Comparison of ENCODE assay signal across 1 cellular context in genomic region chr1:98921817-98922216, GRCh38.
TF ChIP-seq lines count a peak whose summit lies in the region.

No MANE protein-coding gene starts in this region.

TF ChIP-seq in IMR-90, 13 proteins besides CTCF, POLR2A, EP300 and RAD21:
- no peak for TF ChIP-seq CEBPB (IDR thresholded peaks at IDR 0.05; ENCODE audit: low read depth, low read length)
- TF ChIP-seq FOS (IDR thresholded peaks at IDR 0.05; ENCODE audit: low read depth, low read length): no peak
- no peak for TF ChIP-seq NFE2L2 (IDR thresholded peaks at IDR 0.05; ENCODE audit: low read depth, low read length)
- no peak for TF ChIP-seq MAFK (IDR thresholded peaks at IDR 0.05; ENCODE audit: low read depth, low read length)
- no peak for TF ChIP-seq RCOR1 (IDR thresholded peaks at IDR 0.05; ENCODE audit: insufficient replicate concordance, low read length)
- no peak for TF ChIP-seq MXI1 (IDR thresholded peaks at IDR 0.05; ENCODE audit: borderline replicate concordance, low read depth, low read length)
- no peak for TF ChIP-seq ELK1 (IDR thresholded peaks at IDR 0.05; ENCODE audit: borderline replicate concordance, low read depth, low read length)
